ENCODE assay signal across 23 cellular contexts in the genomic region with DNA sequence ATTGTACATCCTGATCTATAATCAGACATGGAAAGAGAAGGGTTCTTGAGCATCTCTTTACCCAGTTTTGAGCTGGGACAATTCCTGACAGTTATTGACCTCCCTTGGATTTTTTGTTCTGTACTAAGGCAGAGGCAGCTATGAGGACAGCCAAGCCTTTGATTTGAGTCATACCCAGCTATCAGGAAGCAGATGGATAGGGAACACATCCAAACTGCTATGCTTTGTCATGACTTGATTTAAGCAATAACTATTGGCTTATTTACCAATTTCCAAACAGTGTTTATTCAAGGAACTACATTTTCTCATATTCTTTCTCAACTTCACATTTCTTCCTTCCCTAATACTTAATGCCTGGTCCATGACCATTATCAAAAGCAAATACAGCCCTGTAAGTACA.
"Had no signal": no experiment of that assay in that cellular context is flagged by ENCODE, and none has a peak within 500 bp of the region (broad histone marks: within the 10 kb centered on the region; RNA-seq: fewer than 3 reads in every experiment).

No MANE protein-coding gene starts in this region.

- DNase-seq: activated CD4-positive, alpha-beta T cell treated with anti-CD3 and anti-CD28 coated beads for 1 hour; activated CD8-positive, alpha-beta memory T cell treated with anti-CD3 and anti-CD28 coated beads for 24 hours; activated CD8-positive, alpha-beta memory T cell treated with anti-CD3 and anti-CD28 coated beads, Interleukin-2, amount 50 U/mL, for 4 hours; activated naive CD4-positive, alpha-beta T cell; activated T-cell treated with anti-CD3 and anti-CD28 coated beads, Interleukin-2, amount 50 U/mL, for 24 hours; colonic mucosa; dorsolateral prefrontal cortex; effector memory CD8-positive, alpha-beta T cell; foreskin keratinocyte; kidney; left lung; midbrain; ovary; psoas muscle; stimulated activated CD4-positive, alpha-beta T cell treated with anti-CD3 and anti-CD28 coated beads, Interleukin-12 subunit alpha, Interleukin-12 subunit beta, amount 100 ng/mL, for 4 hours; stimulated activated CD4-positive, alpha-beta T cell treated with anti-CD3 and anti-CD28 coated beads, Interleukin-4, amount 100 ng/mL, for 4 hours; stimulated activated naive CD8-positive, alpha-beta T cell treated with anti-CD3 and anti-CD28 coated beads, Interleukin-15, Interleukin-2, amounts not matched to agents 100 U/mL and 50 U/mL, for 24 hours; substantia nigra; T-helper 1 cell; thyroid gland had no signal

- H3K27ac ChIP-seq: breast epithelium, colonic mucosa, dorsolateral prefrontal cortex, foreskin keratinocyte, left lung, neutrophil, ovary, psoas muscle, right atrium auricular region, thyroid gland had no signal

- H3K4me1 ChIP-seq: breast epithelium, colonic mucosa, foreskin keratinocyte, left lung, psoas muscle, right atrium auricular region, thyroid gland had no signal

- H3K36me3 ChIP-seq: breast epithelium, colonic mucosa, left lung, neutrophil, ovary, right atrium auricular region, thyroid gland had no signal

- H3K9me3 ChIP-seq: breast epithelium, colonic mucosa, left lung, neutrophil, ovary, psoas muscle, right atrium auricular region, thyroid gland had no signal

- H3K27me3 ChIP-seq: breast epithelium, colonic mucosa, dorsolateral prefrontal cortex, foreskin keratinocyte, left lung, neutrophil, ovary, right atrium auricular region, thyroid gland had no signal

- H3K4me3 ChIP-seq: breast epithelium, colonic mucosa, dorsolateral prefrontal cortex, left lung, ovary, psoas muscle, right atrium auricular region, thyroid gland had no signal
